8 cellular contexts compared by ENCODE assay signal in the genomic region with DNA sequence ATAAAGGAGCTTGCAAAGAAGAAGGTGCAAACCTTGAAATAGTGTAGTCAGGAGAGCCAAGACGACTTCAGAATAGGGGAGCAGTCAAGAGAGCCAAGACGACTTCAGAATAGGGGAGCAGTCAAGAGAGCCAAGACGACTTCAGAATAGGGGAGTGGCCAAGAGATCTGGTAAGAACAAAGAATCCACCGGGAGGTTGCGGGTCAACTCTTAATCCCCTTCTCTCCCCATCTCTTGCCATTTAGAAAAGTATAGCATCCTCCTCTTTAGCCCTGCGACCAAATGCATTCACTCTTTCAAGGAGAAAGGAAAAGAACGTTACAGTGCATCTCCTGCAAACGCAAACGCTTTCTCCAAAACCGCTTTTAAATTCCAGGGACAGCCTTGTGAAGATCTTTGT. TPM values are rescaled to one million over a fixed set of nuclear protein-coding genes. Genes with fewer than 3 reads are reported as not detected.
DNase-seq lines count a peak whose midpoint lies in the region; ATAC-seq, FAIRE-seq and TF ChIP-seq lines count a peak whose summit lies in the region.

No MANE protein-coding gene starts in this region.

- CTCF ChIA-PET in SK-N-SH (lab: Yijun Ruan, JAX): interaction anchor here (0.7 to 1.4 kb wide), 5 partner anchors 22 to 169 kb away, joined by 3 to 4 read pairs (median 3); a partner anchor contains a TSS

- intact Hi-C loops in sciatic nerve (cut with DNase I): loop anchor here (10.0 kb wide), 1 partner anchor 167 kb away; a partner anchor contains a TSS

- peaks cover 12 to 25% of the 10 kb centered on the region in 2 experiments for H3K36me3 ChIP-seq in SK-N-SH (replicated peaks in 1 of 2; ENCODE audit: control insufficient read depth in 1 of 2, insufficient read depth in 2 of 2, low read length in 1 of 2)

- TF ChIP-seq EP300 in SK-N-SH (IDR thresholded peaks at IDR 0.05; ENCODE audit: borderline replicate concordance in 1 of 2, low read depth in 1 of 2, low read length in 1 of 2): no peak

- FAIRE-seq in GM19239 (lab: Jason Lieb, UNC): peak; percentile 11

- H3K27ac ChIP-seq in SK-N-SH (ENCODE audit: low read depth in 2 of 2, low read length in 1 of 2): peak overlapping the region; percentile 82 to 83

- peak overlapping the region; percentile 85 for H3K4me2 ChIP-seq in SK-N-SH

- ATAC-seq in sciatic nerve (peak; percentile 7), HG03108 (IDR thresholded peaks at IDR 0.05; ENCODE audit: unreplicated experiment) (no peak), HG02885 (IDR thresholded peaks at IDR 0.05; ENCODE audit: poor library complexity, unreplicated experiment) (no peak), GM21737 (IDR thresholded peaks at IDR 0.05; ENCODE audit: unreplicated experiment) (no peak)

- no peak for TF ChIP-seq RAD21 in SK-N-SH (IDR thresholded peaks at IDR 0.05; ENCODE audit: low read length)

- H3K4me3 ChIP-seq in SK-N-SH (ENCODE audit: low read depth in 2 of 2, low read length in 1 of 2): peak overlapping the region; percentile 83 to 100
- H3K4me3 ChIP-seq in fibroblast of pulmonary artery (replicated peaks; ENCODE audit: low read depth, low read length): peak overlapping the region; percentile 94

- H3K27me3 ChIP-seq in SK-N-SH (ENCODE audit: insufficient read depth): no peaks in the 10 kb centered on the region

- H3F3A ChIP-seq in SK-N-SH (replicated peaks; ENCODE audit: insufficient read depth): no peaks in the 10 kb centered on the region

- peaks cover 19% of the 10 kb centered on the region for H4K20me1 ChIP-seq in SK-N-SH (ENCODE audit: insufficient read depth)

- H3K4me1 ChIP-seq in SK-N-SH (ENCODE audit: control insufficient read depth in 1 of 2, insufficient read depth in 2 of 2, low read depth in 1 of 2, low read length in 1 of 2): peaks cover 0 to 12% of the 10 kb centered on the region in 2 experiments; a peak in 1 of 4 replicates

- H3K9me3 ChIP-seq in SK-N-SH: no peaks in the 10 kb centered on the region

- POLR2A ChIA-PET in SK-N-SH (lab: Yijun Ruan, JAX): interaction anchor here (1.2 to 2.1 kb wide), 3 partner anchors 21 to 167 kb away, joined by 3 to 7 read pairs (median 6); a partner anchor contains a TSS

- no peak for DNase-seq in GM19239 (ENCODE audit: insufficient read length, low spot score)
- DNase-seq in SK-N-SH: no peak
- DNase-seq in fibroblast of pulmonary artery (ENCODE audit: low read depth): no peak
- DNase-seq in sciatic nerve (ENCODE audit: low spot score): peak; percentile 34
- no peak for DNase-seq in activated CD4-positive, CD25-positive, alpha-beta regulatory T cell treated with anti-CD3 and anti-CD28 coated beads, Interleukin-2, amount 50 U/mL, for 72 hours

- H2AFZ ChIP-seq in SK-N-SH (ENCODE audit: low read depth): peak overlapping the region; percentile 97

- no peaks in the 10 kb centered on the region for H3K9me2 ChIP-seq in SK-N-SH

- 1% methylated on average over 10 of the region's 10 CpGs for WGBS in SK-N-SH (ENCODE audit: low lambda C conversion rate)

- H3K79me2 ChIP-seq in SK-N-SH (ENCODE audit: insufficient read depth): peaks cover 74% of the 10 kb centered on the region

- TF ChIP-seq CTCF in SK-N-SH (IDR thresholded peaks at IDR 0.05) (no peak), fibroblast of pulmonary artery (IDR thresholded peaks at IDR 0.05; ENCODE audit: low read length, missing control alignments) (no peak)

- H3K9ac ChIP-seq in SK-N-SH: peak overlapping the region; percentile 91

TF ChIP-seq in SK-N-SH, 30 proteins besides CTCF, POLR2A, EP300 and RAD21 (continues in another document):
- TF ChIP-seq, protein P1, sequence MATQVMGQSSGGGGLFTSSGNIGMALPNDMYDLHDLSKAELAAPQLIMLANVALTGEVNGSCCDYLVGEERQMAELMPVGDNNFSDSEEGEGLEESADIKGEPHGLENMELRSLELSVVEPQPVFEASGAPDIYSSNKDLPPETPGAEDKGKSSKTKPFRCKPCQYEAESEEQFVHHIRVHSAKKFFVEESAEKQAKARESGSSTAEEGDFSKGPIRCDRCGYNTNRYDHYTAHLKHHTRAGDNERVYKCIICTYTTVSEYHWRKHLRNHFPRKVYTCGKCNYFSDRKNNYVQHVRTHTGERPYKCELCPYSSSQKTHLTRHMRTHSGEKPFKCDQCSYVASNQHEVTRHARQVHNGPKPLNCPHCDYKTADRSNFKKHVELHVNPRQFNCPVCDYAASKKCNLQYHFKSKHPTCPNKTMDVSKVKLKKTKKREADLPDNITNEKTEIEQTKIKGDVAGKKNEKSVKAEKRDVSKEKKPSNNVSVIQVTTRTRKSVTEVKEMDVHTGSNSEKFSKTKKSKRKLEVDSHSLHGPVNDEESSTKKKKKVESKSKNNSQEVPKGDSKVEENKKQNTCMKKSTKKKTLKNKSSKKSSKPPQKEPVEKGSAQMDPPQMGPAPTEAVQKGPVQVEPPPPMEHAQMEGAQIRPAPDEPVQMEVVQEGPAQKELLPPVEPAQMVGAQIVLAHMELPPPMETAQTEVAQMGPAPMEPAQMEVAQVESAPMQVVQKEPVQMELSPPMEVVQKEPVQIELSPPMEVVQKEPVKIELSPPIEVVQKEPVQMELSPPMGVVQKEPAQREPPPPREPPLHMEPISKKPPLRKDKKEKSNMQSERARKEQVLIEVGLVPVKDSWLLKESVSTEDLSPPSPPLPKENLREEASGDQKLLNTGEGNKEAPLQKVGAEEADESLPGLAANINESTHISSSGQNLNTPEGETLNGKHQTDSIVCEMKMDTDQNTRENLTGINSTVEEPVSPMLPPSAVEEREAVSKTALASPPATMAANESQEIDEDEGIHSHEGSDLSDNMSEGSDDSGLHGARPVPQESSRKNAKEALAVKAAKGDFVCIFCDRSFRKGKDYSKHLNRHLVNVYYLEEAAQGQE (IDR thresholded peaks at IDR 0.05; ENCODE audit: low read depth, low read length): no peak
- TF ChIP-seq POLR2AphosphoS5 (IDR thresholded peaks at IDR 0.05; ENCODE audit: low read depth, low read length) (no peak), MXI1 (IDR thresholded peaks at IDR 0.05; ENCODE audit: low read depth, low read length) (no peak), RXRA (IDR thresholded peaks at IDR 0.05; ENCODE audit: borderline replicate concordance, low read depth) (no peak), NFIC (IDR thresholded peaks at IDR 0.05; ENCODE audit: borderline replicate concordance) (no peak), GATA2 (CRISPR knock-in tag; IDR thresholded peaks at IDR 0.05) (no peak), TAF1 (IDR thresholded peaks at IDR 0.05; ENCODE audit: borderline replicate concordance, low read depth, low read length) (no peak), FOXJ3 (CRISPR knock-in tag; IDR thresholded peaks at IDR 0.05) (no peak), TEAD4 (IDR thresholded peaks at IDR 0.05; ENCODE audit: borderline replicate concordance, insufficient read depth) (no peak), RCOR1 (IDR thresholded peaks at IDR 0.05; ENCODE audit: low read length) (no peak), JUND (IDR thresholded peaks at IDR 0.05) (no peak), MEF2A (IDR thresholded peaks at IDR 0.05; ENCODE audit: borderline replicate concordance, low read depth) (no peak), NRF1 (IDR thresholded peaks at IDR 0.05; ENCODE audit: low read depth, low read length) (no peak), FOXM1 (IDR thresholded peaks at IDR 0.05; ENCODE audit: low read depth) (no peak)
- TF ChIP-seq, protein P2, sequence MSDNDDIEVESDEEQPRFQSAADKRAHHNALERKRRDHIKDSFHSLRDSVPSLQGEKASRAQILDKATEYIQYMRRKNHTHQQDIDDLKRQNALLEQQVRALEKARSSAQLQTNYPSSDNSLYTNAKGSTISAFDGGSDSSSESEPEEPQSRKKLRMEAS (IDR thresholded peaks at IDR 0.05; ENCODE audit: low read depth): no peak
- TF ChIP-seq, protein P3, sequence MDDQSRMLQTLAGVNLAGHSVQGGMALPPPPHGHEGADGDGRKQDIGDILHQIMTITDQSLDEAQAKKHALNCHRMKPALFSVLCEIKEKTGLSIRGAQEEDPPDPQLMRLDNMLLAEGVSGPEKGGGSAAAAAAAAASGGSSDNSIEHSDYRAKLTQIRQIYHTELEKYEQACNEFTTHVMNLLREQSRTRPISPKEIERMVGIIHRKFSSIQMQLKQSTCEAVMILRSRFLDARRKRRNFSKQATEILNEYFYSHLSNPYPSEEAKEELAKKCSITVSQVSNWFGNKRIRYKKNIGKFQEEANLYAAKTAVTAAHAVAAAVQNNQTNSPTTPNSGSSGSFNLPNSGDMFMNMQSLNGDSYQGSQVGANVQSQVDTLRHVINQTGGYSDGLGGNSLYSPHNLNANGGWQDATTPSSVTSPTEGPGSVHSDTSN (IDR thresholded peaks at IDR 0.05): no peak
- TF ChIP-seq, protein P4, sequence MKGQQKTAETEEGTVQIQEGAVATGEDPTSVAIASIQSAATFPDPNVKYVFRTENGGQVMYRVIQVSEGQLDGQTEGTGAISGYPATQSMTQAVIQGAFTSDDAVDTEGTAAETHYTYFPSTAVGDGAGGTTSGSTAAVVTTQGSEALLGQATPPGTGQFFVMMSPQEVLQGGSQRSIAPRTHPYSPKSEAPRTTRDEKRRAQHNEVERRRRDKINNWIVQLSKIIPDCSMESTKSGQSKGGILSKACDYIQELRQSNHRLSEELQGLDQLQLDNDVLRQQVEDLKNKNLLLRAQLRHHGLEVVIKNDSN (IDR thresholded peaks at IDR 0.05; ENCODE audit: borderline replicate concordance, low read depth): no peak
- TF ChIP-seq, protein P5, sequence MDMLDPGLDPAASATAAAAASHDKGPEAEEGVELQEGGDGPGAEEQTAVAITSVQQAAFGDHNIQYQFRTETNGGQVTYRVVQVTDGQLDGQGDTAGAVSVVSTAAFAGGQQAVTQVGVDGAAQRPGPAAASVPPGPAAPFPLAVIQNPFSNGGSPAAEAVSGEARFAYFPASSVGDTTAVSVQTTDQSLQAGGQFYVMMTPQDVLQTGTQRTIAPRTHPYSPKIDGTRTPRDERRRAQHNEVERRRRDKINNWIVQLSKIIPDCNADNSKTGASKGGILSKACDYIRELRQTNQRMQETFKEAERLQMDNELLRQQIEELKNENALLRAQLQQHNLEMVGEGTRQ (IDR thresholded peaks at IDR 0.05; ENCODE audit: borderline replicate concordance, low read depth, low read length): no peak

RNA-seq across cellular contexts. Expression of a gene that starts 0.7 kb away (rescaled TPM):
- polyA plus RNA-seq in SK-N-SH (2012; rRNA removed): 10.6 and 13.2 TPM in 2 replicates
- polyA plus RNA-seq in SK-N-SH (2012; cell fraction: cytosol; rRNA removed): 17.3 and 21.6 TPM in 2 replicates
- polyA plus RNA-seq in SK-N-SH (2012; cell fraction: nucleus; rRNA removed): 6.1 and 8.4 TPM in 2 replicates
- 19.2 TPM for total RNA-seq in sciatic nerve

RNA-seq across cellular contexts. Expression of a gene that starts 0.8 kb away (rescaled TPM):
- 7.3 and 8.6 TPM in 2 replicates for polyA plus RNA-seq in SK-N-SH (2012; rRNA removed)
- 8.9 and 9.1 TPM in 2 replicates for polyA plus RNA-seq in SK-N-SH (2012; cell fraction: cytosol; rRNA removed)
- polyA plus RNA-seq in SK-N-SH (2012; cell fraction: nucleus; rRNA removed): 7.5 and 12.0 TPM in 2 replicates
- 24.5 TPM for total RNA-seq in sciatic nerve
